In genomic region chr3:184315506-184315867, GRCh38 we compare ENCODE assay signal across 8 cellular contexts. TPM values are rescaled to one million over a fixed set of nuclear protein-coding genes. Genes with fewer than 3 reads are reported as not detected.
A peak's percentile ranks its signal among the peaks of the same experiment; 100 is the strongest.
DNase-seq lines count a peak whose midpoint lies in the region; ATAC-seq and TF ChIP-seq lines count a peak whose summit lies in the region.

No MANE protein-coding gene starts in this region.

- TF ChIP-seq POLR2A in spleen (IDR thresholded peaks at IDR 0.05) = no peak

- H3K9me3 ChIP-seq in spleen = no peaks in the 10 kb centered on the region

- H3K27me3 ChIP-seq in spleen (replicated peaks in 1 of 7) = no peaks in the 10 kb centered on the region

- H3K4me3 ChIP-seq in spleen = peak overlapping the region; percentile 62 to 91 (median 72)

- H3K27ac Mint-ChIP-seq in T-helper 2 cell treated with Interferon-gamma antibody and Interleukin-4, amounts not matched to agents 5 μg/mL and 100 μg/mL, for 36 hours = peak overlapping the region; percentile 90
- H3K27ac Mint-ChIP-seq in glutamatergic neuron (ENCODE audit: unreplicated experiment) = peak overlapping the region; percentile 89

- H3K27ac ChIP-seq in spleen = peak overlapping the region; percentile 79 to 99 (median 95)

- DNase-seq in CD1c-positive myeloid dendritic cell (ENCODE audit: extremely low spot score) = peak; percentile 26
- DNase-seq in T-helper 2 cell treated with Interferon-gamma antibody and Interleukin-4, amounts not matched to agents 5 μg/mL and 100 μg/mL, for 36 hours (ENCODE audit: low spot score) = no peak
- no peak for DNase-seq in glutamatergic neuron
- DNase-seq in spleen = no peak
- no peak for DNase-seq in germinal center (ENCODE audit: low spot score)
- no peak for DNase-seq in hippocampal formation (lab: John Stamatoyannopoulos, UW)

- WGBS in spleen, 5 donors = 7 to 27% (median 11%) methylated on average over 8 to 9 of the region's 9 CpGs

- intact Hi-C loops in spleen (cut with DNase I; ENCODE audit: low total_unique reads) = loop anchor here (10.0 kb wide), 1 partner anchor 131 kb away; the partner anchor contains the start of gene ABCF3

- no peaks in the 10 kb centered on the region for H3K9me3 Mint-ChIP-seq in T-helper 2 cell treated with Interferon-gamma antibody and Interleukin-4, amounts not matched to agents 5 μg/mL and 100 μg/mL, for 36 hours
- peaks cover 4% of the 10 kb centered on the region for H3K9me3 Mint-ChIP-seq in glutamatergic neuron (ENCODE audit: unreplicated experiment)

- peak overlapping the region; percentile 84 for H3K4me3 Mint-ChIP-seq in T-helper 2 cell treated with Interferon-gamma antibody and Interleukin-4, amounts not matched to agents 5 μg/mL and 100 μg/mL, for 36 hours
- H3K4me3 Mint-ChIP-seq in glutamatergic neuron (ENCODE audit: unreplicated experiment) = peak overlapping the region; percentile 88

- peaks cover 0 to 48% (median 28%) of the 10 kb centered on the region in 6 donors for H3K36me3 ChIP-seq in spleen

- H3K4me1 Mint-ChIP-seq in T-helper 2 cell treated with Interferon-gamma antibody and Interleukin-4, amounts not matched to agents 5 μg/mL and 100 μg/mL, for 36 hours (ENCODE audit: low read depth) = peaks cover 31% of the 10 kb centered on the region
- peaks cover 10% of the 10 kb centered on the region for H3K4me1 Mint-ChIP-seq in glutamatergic neuron (ENCODE audit: low read depth, unreplicated experiment)

- peaks cover 20 to 64% (median 57%) of the 10 kb centered on the region in 6 donors for H3K4me1 ChIP-seq in spleen

- no peaks in the 10 kb centered on the region for H3K27me3 Mint-ChIP-seq in T-helper 2 cell treated with Interferon-gamma antibody and Interleukin-4, amounts not matched to agents 5 μg/mL and 100 μg/mL, for 36 hours (ENCODE audit: low read depth)
- H3K27me3 Mint-ChIP-seq in glutamatergic neuron (ENCODE audit: unreplicated experiment) = peaks cover 2% of the 10 kb centered on the region

- peak; percentile 12 for ATAC-seq in GM21786 (IDR thresholded peaks at IDR 0.05; ENCODE audit: unreplicated experiment)
- no peak for ATAC-seq in GM18498 (IDR thresholded peaks at IDR 0.05; ENCODE audit: unreplicated experiment)

- TF ChIP-seq CTCF in glutamatergic neuron (IDR thresholded peaks at IDR 0.05; ENCODE audit: partially characterized antibody, unreplicated experiment) (no peak), spleen (IDR thresholded peaks at IDR 0.05 in 8 of 11, conservative IDR thresholded peaks at IDR 0.05 in 3 of 11) (no peak)

- peaks cover 26% of the 10 kb centered on the region for H3K36me3 Mint-ChIP-seq in T-helper 2 cell treated with Interferon-gamma antibody and Interleukin-4, amounts not matched to agents 5 μg/mL and 100 μg/mL, for 36 hours (ENCODE audit: low read depth)
- no peaks in the 10 kb centered on the region for H3K36me3 Mint-ChIP-seq in glutamatergic neuron (ENCODE audit: unreplicated experiment)

RNA-seq across cellular contexts. Expression of gene EIF4G1, which starts 1.1 kb away (rescaled TPM):
- total RNA-seq in glutamatergic neuron (ENCODE audit: unreplicated experiment) (346 TPM), spleen (100 to 1,000 TPM; 191 to 294 (median 247) TPM)
- polyA plus RNA-seq in spleen = 100 to 1,000 TPM in 1 of 3 donors, 10 to 100 TPM in 2; 83.4 to 136 (median 84.2) TPM

RNA-seq across cellular contexts. Expression of gene PSMD2, which starts 16.4 kb away (rescaled TPM):
- total RNA-seq in glutamatergic neuron (ENCODE audit: unreplicated experiment) = 338 TPM
- total RNA-seq in spleen = 100 to 1,000 TPM; 130 to 191 (median 142) TPM
- 10 to 100 TPM; 53.8 to 94.7 (median 62.4) TPM for polyA plus RNA-seq in spleen

RNA-seq across cellular contexts. Expression of gene FAM131A, which starts 21.9 kb away (rescaled TPM):
- total RNA-seq in glutamatergic neuron (ENCODE audit: unreplicated experiment) (51.4 TPM), spleen (10 to 100 TPM; 12.9 to 24.6 (median 15.6) TPM)
- 10 to 100 TPM in 1 of 3 donors, 1 to 10 TPM in 2; 6.5 to 12.4 (median 6.8) TPM for polyA plus RNA-seq in spleen

RNA-seq across cellular contexts. Expression of gene ECE2, which starts 39.7 kb away (rescaled TPM):
- total RNA-seq in glutamatergic neuron (ENCODE audit: unreplicated experiment) = 1.6 TPM
- not detected for total RNA-seq in spleen
- not detected for polyA plus RNA-seq in spleen

RNA-seq across cellular contexts. Expression of gene CLCN2, which starts 45.9 kb away (rescaled TPM):
- total RNA-seq in glutamatergic neuron (ENCODE audit: unreplicated experiment) = 17.8 TPM
- total RNA-seq in spleen = 1 to 10 TPM; 2.8 to 6.4 (median 3.8) TPM
- polyA plus RNA-seq in spleen = 1 to 10 TPM; 1.6 to 4.2 (median 2.1) TPM
